Comparison of ENCODE assay signal across 1 cellular context in the genomic region with DNA sequence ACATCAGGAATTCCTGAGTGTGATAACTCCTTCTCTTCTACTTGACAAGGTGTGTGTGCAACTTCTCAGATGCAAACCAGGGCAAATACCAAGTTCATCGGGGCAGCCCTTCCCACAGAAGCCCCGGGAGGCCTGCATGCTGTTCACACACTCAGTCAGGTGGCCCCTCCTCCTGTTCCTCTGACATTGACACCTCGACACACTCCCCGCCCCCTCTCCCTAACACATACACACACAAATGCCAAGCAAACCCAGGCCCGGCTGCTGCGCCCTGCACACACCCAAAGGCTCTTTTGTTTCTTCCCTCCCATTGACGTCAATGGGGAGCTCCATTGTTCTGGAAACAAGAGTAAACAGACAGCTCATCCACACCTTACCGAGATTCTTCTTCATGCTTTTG.
TF ChIP-seq lines count a peak whose summit lies in the region.

No MANE protein-coding gene starts in this region.

TF ChIP-seq in GM12878, 131 proteins besides CTCF, POLR2A, EP300 and RAD21:
- TF ChIP-seq, protein P1, sequence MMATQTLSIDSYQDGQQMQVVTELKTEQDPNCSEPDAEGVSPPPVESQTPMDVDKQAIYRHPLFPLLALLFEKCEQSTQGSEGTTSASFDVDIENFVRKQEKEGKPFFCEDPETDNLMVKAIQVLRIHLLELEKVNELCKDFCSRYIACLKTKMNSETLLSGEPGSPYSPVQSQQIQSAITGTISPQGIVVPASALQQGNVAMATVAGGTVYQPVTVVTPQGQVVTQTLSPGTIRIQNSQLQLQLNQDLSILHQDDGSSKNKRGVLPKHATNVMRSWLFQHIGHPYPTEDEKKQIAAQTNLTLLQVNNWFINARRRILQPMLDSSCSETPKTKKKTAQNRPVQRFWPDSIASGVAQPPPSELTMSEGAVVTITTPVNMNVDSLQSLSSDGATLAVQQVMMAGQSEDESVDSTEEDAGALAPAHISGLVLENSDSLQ (IDR thresholded peaks at IDR 0.05) = peak; percentile 71
- no peak for TF ChIP-seq EZH2 (IDR thresholded peaks at IDR 0.05; ENCODE audit: borderline replicate concordance, control insufficient read depth, low read depth, low read length)
- TF ChIP-seq RAD51 (IDR thresholded peaks at IDR 0.05) = peak; percentile 30; the same call in 1 of the 2 replicates
- peak; percentile 65 for TF ChIP-seq MEF2B (IDR thresholded peaks at IDR 0.05; ENCODE audit: partially characterized antibody, poor library complexity, severe bottlenecking)
- TF ChIP-seq MXI1 (IDR thresholded peaks at IDR 0.05; ENCODE audit: low read depth, low read length) = 0 out of 2 replicates have a peak, but pooled peaks have one; percentile 14
- TF ChIP-seq NBN (IDR thresholded peaks at IDR 0.05) = 0 out of 2 replicates have a peak, but pooled peaks have one; percentile 42
- TF ChIP-seq ATF7 (IDR thresholded peaks at IDR 0.05; ENCODE audit: low read depth) = peak; percentile 26; the same call in 1 of the 2 replicates
- TF ChIP-seq, protein P2, sequence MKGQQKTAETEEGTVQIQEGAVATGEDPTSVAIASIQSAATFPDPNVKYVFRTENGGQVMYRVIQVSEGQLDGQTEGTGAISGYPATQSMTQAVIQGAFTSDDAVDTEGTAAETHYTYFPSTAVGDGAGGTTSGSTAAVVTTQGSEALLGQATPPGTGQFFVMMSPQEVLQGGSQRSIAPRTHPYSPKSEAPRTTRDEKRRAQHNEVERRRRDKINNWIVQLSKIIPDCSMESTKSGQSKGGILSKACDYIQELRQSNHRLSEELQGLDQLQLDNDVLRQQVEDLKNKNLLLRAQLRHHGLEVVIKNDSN (IDR thresholded peaks at IDR 0.05; ENCODE audit: borderline replicate concordance, extremely low read length, insufficient read depth, low read depth, low read length) = no peak
- peak; percentile 80 for TF ChIP-seq HDGF (IDR thresholded peaks at IDR 0.05)
- TF ChIP-seq KLF5 (IDR thresholded peaks at IDR 0.05; ENCODE audit: partially characterized antibody) = no peak
- no peak for TF ChIP-seq TAF1 (IDR thresholded peaks at IDR 0.05; ENCODE audit: borderline replicate concordance, low read depth, low read length)
- TF ChIP-seq BHLHE40 (IDR thresholded peaks at IDR 0.05; ENCODE audit: borderline replicate concordance in 1 of 2, low read depth in 2 of 2, low read length in 1 of 2) = 0 out of 4 replicates have a peak, but pooled peaks of 1 of the 2 experiments have one; percentile 3
